19 cellular contexts compared by ENCODE assay signal in the genomic region with DNA sequence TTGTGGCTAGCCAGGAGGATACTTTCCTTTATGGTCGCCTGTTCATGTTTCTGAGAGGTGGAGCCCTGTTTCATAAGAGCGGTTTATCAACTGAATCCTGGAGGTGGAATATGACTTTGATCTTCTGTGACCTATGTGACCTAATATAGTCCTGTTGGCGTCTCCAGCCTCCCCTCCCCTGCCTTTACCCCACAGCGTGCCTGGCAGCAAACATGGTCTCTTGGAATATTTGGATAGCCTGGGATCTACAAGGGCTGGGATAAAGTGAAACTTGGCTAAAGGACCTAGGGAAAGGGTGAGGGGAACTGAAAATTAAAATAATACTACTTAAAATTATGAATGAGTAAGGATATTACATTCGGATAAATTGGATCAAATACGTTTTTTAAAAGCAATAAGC.
DNase-seq lines count a peak whose midpoint lies in the region; ATAC-seq and TF ChIP-seq lines count a peak whose summit lies in the region.
"Had no signal": no experiment of that assay in that cellular context is flagged by ENCODE, and none has a peak within 500 bp of the region (broad histone marks: within the 10 kb centered on the region; RNA-seq: fewer than 3 reads in every experiment).

No MANE protein-coding gene starts in this region.

- ATAC-seq in Right ventricle myocardium superior (ENCODE audit: poor library complexity): peak; percentile 84
- no peak for ATAC-seq in HG02870 (IDR thresholded peaks at IDR 0.05; ENCODE audit: unreplicated experiment)
- ATAC-seq in HG03159 (IDR thresholded peaks at IDR 0.05; ENCODE audit: unreplicated experiment): no peak
- ATAC-seq: foreskin keratinocyte; HCT116; naive thymus-derived CD8-positive, alpha-beta T cell; pancreas; upper lobe of right lung had no signal

- no peaks in the 10 kb centered on the region for H3K27me3 ChIP-seq in right atrium auricular region
- H3K27me3 ChIP-seq in left ventricle myocardium inferior (ENCODE audit: low read depth): no peaks in the 10 kb centered on the region
- H3K27me3 ChIP-seq in sigmoid colon: no peaks in the 10 kb centered on the region
- H3K27me3 ChIP-seq in dorsolateral prefrontal cortex: no peaks in the 10 kb centered on the region
- H3K27me3 ChIP-seq: foreskin keratinocyte, pancreas, Peyer's patch, upper lobe of right lung had no signal

- H3K4me3 ChIP-seq in right atrium auricular region (no peak overlapping the region), left ventricle myocardium inferior (no peak overlapping the region), sigmoid colon (no peak overlapping the region), dorsolateral prefrontal cortex (no peak overlapping the region)
- H3K4me3 ChIP-seq: pancreas, Peyer's patch, upper lobe of right lung had no signal

- WGBS in sigmoid colon, 2 donors: 90% methylated on average over 6 of the region's 6 CpGs

- intact Hi-C loops in Right ventricle myocardium superior (cut with DNase I) (no loop called here), left ventricle myocardium inferior (cut with micrococcal nuclease) (no loop called here), sigmoid colon (cut with DNase I) (no loop called here), dorsolateral prefrontal cortex (cut with DNase I) (no loop called here)

- no peak for TF ChIP-seq POLR2A in sigmoid colon (IDR thresholded peaks at IDR 0.05)

- DNase-seq in Right ventricle myocardium superior (no peak), right atrium auricular region (ENCODE audit: low spot score) (no peak), left ventricle myocardium inferior (peak; percentile 19), sigmoid colon (no peak), SKM-1 (lab: John Stamatoyannopoulos, UW; ENCODE audit: unreplicated experiment) (no peak), dorsolateral prefrontal cortex (no peak)
- DNase-seq: activated CD4-positive, alpha-beta T cell treated with anti-CD3 and anti-CD28 coated beads for 4 hours; activated effector memory CD4-positive, alpha-beta T cell treated with Interleukin-2 at 50 U/mL for 16 hours; foreskin keratinocyte; naive thymus-derived CD8-positive, alpha-beta T cell; NCI-H2107; pancreas; Peyer's patch; stimulated activated CD4-positive, alpha-beta T cell treated with anti-CD3 and anti-CD28 coated beads, Interleukin-2, amount 100 ng/mL, for 24 hours; stimulated activated naive CD4-positive, alpha-beta T cell treated with Interleukin-2 at 50 U/mL for 16 hours; upper lobe of right lung had no signal

- H3K9me3 ChIP-seq in right atrium auricular region (no peaks in the 10 kb centered on the region), left ventricle myocardium inferior (replicated peaks) (no peaks in the 10 kb centered on the region), sigmoid colon (no peaks in the 10 kb centered on the region)
- H3K9me3 ChIP-seq: pancreas, Peyer's patch, upper lobe of right lung had no signal

- TF ChIP-seq CTCF in right atrium auricular region (IDR thresholded peaks at IDR 0.05) (no peak), left ventricle myocardium inferior (IDR thresholded peaks at IDR 0.05; ENCODE audit: borderline replicate concordance) (no peak), sigmoid colon (IDR thresholded peaks at IDR 0.05) (no peak), dorsolateral prefrontal cortex (IDR thresholded peaks at IDR 0.05 in 54 of 56, conservative IDR thresholded peaks at IDR 0.05 in 2 of 56; ENCODE audit: low read depth in 1 of 56, partially characterized antibody in 56 of 56) (no peak)

- TF ChIP-seq EP300 in sigmoid colon (IDR thresholded peaks at IDR 0.05): no peak

- H3K27ac ChIP-seq in right atrium auricular region (peak overlapping the region in 1 of 2 donors; percentile 25), left ventricle myocardium inferior (replicated peaks) (peak overlapping the region; percentile 57), sigmoid colon (peak overlapping the region; percentile 55 to 73 (median 66)), dorsolateral prefrontal cortex (peak overlapping the region in 1 of 59 donors; percentile 2)
- H3K27ac ChIP-seq: foreskin keratinocyte, pancreas, upper lobe of right lung had no signal

- H3K36me3 ChIP-seq in right atrium auricular region: no peaks in the 10 kb centered on the region
- no peaks in the 10 kb centered on the region for H3K36me3 ChIP-seq in left ventricle myocardium inferior
- no peaks in the 10 kb centered on the region for H3K36me3 ChIP-seq in sigmoid colon
- H3K36me3 ChIP-seq: pancreas, Peyer's patch, upper lobe of right lung had no signal

- H3K4me1 ChIP-seq in right atrium auricular region: peaks cover 0 to 20% of the 10 kb centered on the region in 2 donors
- peaks cover 40% of the 10 kb centered on the region for H3K4me1 ChIP-seq in left ventricle myocardium inferior
- H3K4me1 ChIP-seq in sigmoid colon: peaks cover 0 to 38% (median 24%) of the 10 kb centered on the region in 4 donors
